Comparison of ENCODE assay signal across 16 cellular contexts in the genomic region with DNA sequence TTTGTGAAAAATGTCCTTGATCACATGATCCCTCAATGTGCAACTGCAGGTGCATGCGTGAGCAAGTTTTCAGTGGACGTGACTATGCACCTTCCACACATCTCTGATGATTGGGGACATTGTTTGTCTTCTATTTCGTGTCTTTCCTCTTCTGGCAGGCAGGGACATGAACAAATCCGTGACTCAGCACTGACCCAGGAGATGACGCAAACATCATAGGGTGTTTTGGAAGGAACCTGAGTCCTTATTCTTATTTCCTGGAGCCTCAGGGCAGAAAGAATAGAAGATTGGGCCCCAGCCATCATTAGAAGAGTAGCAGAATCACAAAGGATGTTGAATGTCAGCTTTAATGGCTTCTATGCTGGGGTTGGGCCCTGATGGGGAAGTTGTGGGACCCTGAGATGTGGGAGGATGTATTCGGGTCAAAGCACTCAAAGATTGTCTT. TPM values are rescaled to one million over a fixed set of nuclear protein-coding genes. Genes with fewer than 3 reads are reported as not detected.
DNase-seq lines count a peak whose midpoint lies in the region; ATAC-seq and TF ChIP-seq lines count a peak whose summit lies in the region.
"Had no signal": no experiment of that assay in that cellular context is flagged by ENCODE, and none has a peak within 500 bp of the region (broad histone marks: within the 10 kb centered on the region; RNA-seq: fewer than 3 reads in every experiment).

No MANE protein-coding gene starts in this region.

- DNase-seq in GDM1 (lab: John Stamatoyannopoulos, UW) (peak; percentile 26), NCI-H226 (peak; percentile 18), choroid plexus epithelial cell (ENCODE audit: low read depth) (peak; percentile 22), DMS53 (lab: John Stamatoyannopoulos, UW) (no peak), NCI-H2227 (lab: John Stamatoyannopoulos, UW; ENCODE audit: unreplicated experiment) (no peak), mucosa of descending colon (no peak)
- no peak for DNase-seq in naive thymus-derived CD4-positive, alpha-beta T cell
- DNase-seq: DMS79, NCI-H1105 treated with DMSO at 0.1 percent for 48 hours, pancreas, substantia nigra, WERI-Rb-1 had no signal

- H3K4me3 ChIP-seq in choroid plexus epithelial cell (ENCODE audit: low read depth, low read length), result no peak overlapping the region
- H3K4me3 ChIP-seq in naive thymus-derived CD4-positive, alpha-beta T cell (ENCODE audit: low read length), result no peak overlapping the region
- no peak overlapping the region for H3K4me3 ChIP-seq in mucosa of descending colon
- H3K4me3 ChIP-seq: pancreas had no signal

- peak; percentile 70 for ATAC-seq in naive thymus-derived CD4-positive, alpha-beta T cell
- ATAC-seq in HG02623 (IDR thresholded peaks at IDR 0.05; ENCODE audit: unreplicated experiment) (no peak), mucosa of descending colon (no peak)
- ATAC-seq: left lobe of liver, pancreas had no signal

- H3K36me3 ChIP-seq in naive thymus-derived CD4-positive, alpha-beta T cell (ENCODE audit: control insufficient read depth in 2 of 3, insufficient read depth in 3 of 3, low read length in 3 of 3), result peaks cover 0 to 10% (median 0%) of the 10 kb centered on the region in 3 experiments
- H3K36me3 ChIP-seq in mucosa of descending colon (ENCODE audit: low read depth), result no peaks in the 10 kb centered on the region
- H3K36me3 ChIP-seq: pancreas, WERI-Rb-1 had no signal

- POLR2A ChIA-PET in naive thymus-derived CD4-positive, alpha-beta T cell (lab: Charles Lee), result interaction anchor here (0.5 kb wide), 1 partner anchor 341 kb away, joined by 3 read pairs; no protein-coding TSS in a partner anchor

- no peaks in the 10 kb centered on the region for H3K4me1 ChIP-seq in naive thymus-derived CD4-positive, alpha-beta T cell (ENCODE audit: control insufficient read depth in 2 of 2, insufficient read depth in 2 of 2, low read length in 2 of 2)
- no peaks in the 10 kb centered on the region for H3K4me1 ChIP-seq in mucosa of descending colon (ENCODE audit: low read depth)
- H3K4me1 ChIP-seq: pancreas had no signal

- H3K27ac Mint-ChIP-seq in naive thymus-derived CD4-positive, alpha-beta T cell, result no peak overlapping the region
- H3K27ac Mint-ChIP-seq: brain had no signal

- intact Hi-C loops in naive thymus-derived CD4-positive, alpha-beta T cell (cut with micrococcal nuclease), result no loop called here
- intact Hi-C loops in mucosa of descending colon (cut with DNase I, micrococcal nuclease), result no loop called here

- no peak overlapping the region for H3K4me3 Mint-ChIP-seq in naive thymus-derived CD4-positive, alpha-beta T cell
- H3K4me3 Mint-ChIP-seq: brain had no signal

- H3K27ac ChIP-seq in naive thymus-derived CD4-positive, alpha-beta T cell (ENCODE audit: low read depth, low read length), result no peak overlapping the region
- H3K27ac ChIP-seq: pancreas, WERI-Rb-1 had no signal

- H3K9me3 Mint-ChIP-seq in naive thymus-derived CD4-positive, alpha-beta T cell, result peaks cover 0 to 8% (median 0%) of the 10 kb centered on the region in 11 donors

- H3K4me1 Mint-ChIP-seq in naive thymus-derived CD4-positive, alpha-beta T cell, result peaks cover 0 to 6% (median 0%) of the 10 kb centered on the region in 7 donors
- H3K4me1 Mint-ChIP-seq: brain had no signal

- H3K9me3 ChIP-seq in naive thymus-derived CD4-positive, alpha-beta T cell (ENCODE audit: control insufficient read depth in 2 of 3, low read length in 3 of 3), result no peaks in the 10 kb centered on the region
- H3K9me3 ChIP-seq in mucosa of descending colon, result no peaks in the 10 kb centered on the region
- H3K9me3 ChIP-seq: pancreas had no signal

- H3K27me3 ChIP-seq in naive thymus-derived CD4-positive, alpha-beta T cell (ENCODE audit: control insufficient read depth in 2 of 2, insufficient read depth in 2 of 2, low read length in 2 of 2), result no peaks in the 10 kb centered on the region
- H3K27me3 ChIP-seq: pancreas had no signal

- H3K27me3 Mint-ChIP-seq in naive thymus-derived CD4-positive, alpha-beta T cell, result no peaks in the 10 kb centered on the region

- H3K36me3 Mint-ChIP-seq in naive thymus-derived CD4-positive, alpha-beta T cell, result peaks cover 11 to 50% (median 27%) of the 10 kb centered on the region in 5 donors
- H3K36me3 Mint-ChIP-seq: brain had no signal

- TF ChIP-seq CTCF in choroid plexus epithelial cell (conservative IDR thresholded peaks at IDR 0.05; ENCODE audit: low read depth, low read length), result no peak
- TF ChIP-seq CTCF in mucosa of descending colon (IDR thresholded peaks at IDR 0.05), result no peak

- CTCF ChIA-PET in naive thymus-derived CD4-positive, alpha-beta T cell (lab: Charles Lee), result no interaction called here

RNA-seq across cellular contexts. Expression of gene SIRPD, which starts 11.9 kb away (rescaled TPM):
- total RNA-seq in naive thymus-derived CD4-positive, alpha-beta T cell, result 1 to 10 TPM in 1 of 5 experiments, under 1 TPM in 4; 0.16 to 1.9 (median 0.34) TPM
- not detected for polyA plus RNA-seq in naive thymus-derived CD4-positive, alpha-beta T cell
- total RNA-seq in mucosa of descending colon, result not detected
- total RNA-seq: fibroblast of villous mesenchyme, left lobe of liver, pancreas had no signal
- polyA plus RNA-seq: pancreas had no signal

RNA-seq across cellular contexts. Expression of gene SIRPB1, which starts 50.4 kb away (rescaled TPM):
- total RNA-seq in naive thymus-derived CD4-positive, alpha-beta T cell, result 10 to 100 TPM in 3 of 5 experiments, 1 to 10 TPM in 2; 4.6 to 28.2 (median 11.9) TPM
- polyA plus RNA-seq in naive thymus-derived CD4-positive, alpha-beta T cell, result 1 to 10 TPM; 2.2 to 7.9 TPM
- total RNA-seq in mucosa of descending colon, result 1 to 10 TPM in 2 of 3 donors, not detected in 1; 6.0 to 8.3 TPM
- total RNA-seq: fibroblast of villous mesenchyme had no signal

Comparison
In these comparisons a context has a peak if more than half of its experiments do, and no peak if none do; other contexts are left out.
1. DNase-seq: peak in GDM1 (single experiment), NCI-H226 (single experiment) and choroid plexus epithelial cell (single experiment); none in naive thymus-derived CD4-positive, alpha-beta T cell (0 of 9), DMS53 (single experiment), NCI-H2227 (single experiment) and mucosa of descending colon (0 of 3).